Comparison of ENCODE assay signal across 8 cellular contexts in genomic region chr1:226870026-226870322, GRCh38. TPM values are rescaled to one million over a fixed set of nuclear protein-coding genes. Genes with fewer than 3 reads are reported as not detected.
DNase-seq lines count a peak whose midpoint lies in the region; ATAC-seq, FAIRE-seq and TF ChIP-seq lines count a peak whose summit lies in the region.

No MANE protein-coding gene starts in this region.

- peaks cover 19% of the 10 kb centered on the region for H3K27me3 Mint-ChIP-seq in WTC11 (ENCODE audit: low read depth)

- no peak for ATAC-seq in WTC11

- peak overlapping the region; percentile 81 for H2AFZ ChIP-seq in hepatocyte

- no peaks in the 10 kb centered on the region for H3K9me3 ChIP-seq in hepatocyte (ENCODE audit: low read depth)
- H3K9me3 ChIP-seq in small intestine (ENCODE audit: control insufficient read depth, low read depth), result no peaks in the 10 kb centered on the region

- POLR2A ChIA-PET in WTC11 (lab: Charles Lee), result no interaction called here

- H3K27ac Mint-ChIP-seq in WTC11, result no peak overlapping the region

- CTCF ChIA-PET in WTC11 (lab: Charles Lee), result interaction anchor here (0.6 to 1.4 kb wide), 3 partner anchors 50 to 244 kb away, joined by 3 to 4 read pairs (median 3); no protein-coding TSS in a partner anchor

- H3K9me3 Mint-ChIP-seq in WTC11, result no peaks in the 10 kb centered on the region

- H3K27me3 ChIP-seq in H7 (ENCODE audit: control insufficient read depth, insufficient read depth, low read length) (peaks cover 5% of the 10 kb centered on the region), hepatocyte (no peaks in the 10 kb centered on the region), small intestine (ENCODE audit: control insufficient read depth in 2 of 2, insufficient read depth in 2 of 2, low read length in 2 of 2) (no peaks in the 10 kb centered on the region)

- H3K4me1 ChIP-seq in hepatocyte (ENCODE audit: insufficient read depth) (peaks cover 13% of the 10 kb centered on the region), small intestine (ENCODE audit: control insufficient read depth in 2 of 2, insufficient read depth in 1 of 2, low read depth in 1 of 2, low read length in 1 of 2) (peaks cover 4 to 6% of the 10 kb centered on the region in 2 donors)

- H3K79me2 ChIP-seq in hepatocyte, result peaks cover 10% of the 10 kb centered on the region

- H3K4me3 Mint-ChIP-seq in WTC11, result peak overlapping the region; percentile 72

- H3K36me3 Mint-ChIP-seq in WTC11, result 0 out of 2 replicates have a peak, but pooled peaks cover 3% of the 10 kb centered on the region

- H3K27ac ChIP-seq in hepatocyte (peak overlapping the region; percentile 71), small intestine (ENCODE audit: low read depth in 1 of 2, low read length in 1 of 2) (peak overlapping the region; percentile 38 to 78)

- H3K9me2 ChIP-seq in hepatocyte (replicated peaks; ENCODE audit: insufficient read depth), result no peaks in the 10 kb centered on the region

- H3K36me3 ChIP-seq in H7 (replicated peaks; ENCODE audit: control insufficient read depth, insufficient read depth, low read length) (no peaks in the 10 kb centered on the region), hepatocyte (replicated peaks; ENCODE audit: insufficient read depth, low read depth) (no peaks in the 10 kb centered on the region), small intestine (ENCODE audit: control insufficient read depth in 2 of 2, insufficient read depth in 2 of 2, low read length in 2 of 2) (no peaks in the 10 kb centered on the region)

- DNase-seq in H7, result no peak
- no peak for DNase-seq in WTC11 (ENCODE audit: low spot score)
- DNase-seq in hepatocyte (ENCODE audit: low spot score), result no peak
- DNase-seq in small intestine, result no peak
- DNase-seq in NCI-H526 treated with DMSO at 0.1 percent for 48 hours (lab: John Stamatoyannopoulos, UW), result no peak
- no peak for DNase-seq in T-helper 9 cell
- DNase-seq in amniotic stem cell (lab: John Stamatoyannopoulos, UW), result no peak
- DNase-seq in NCI-H526 (lab: John Stamatoyannopoulos, UW), result no peak

- H3K4me3 ChIP-seq in H7 (ENCODE audit: insufficient read depth, low read depth, low read length) (peak overlapping the region; percentile 83), hepatocyte (peak overlapping the region; percentile 86), small intestine (ENCODE audit: low read depth in 1 of 2, low read length in 2 of 2) (peak overlapping the region in 1 of 2 donors; percentile 68)

- 39% methylated on average over 3 of the region's 3 CpGs for WGBS in hepatocyte (ENCODE audit: low lambda C conversion rate, missing lambda C conversion rate)
- 26 to 42% (median 31%) methylated on average over 3 of the region's 3 CpGs for WGBS in small intestine, 3 donors

- H4K20me1 ChIP-seq in hepatocyte (ENCODE audit: insufficient read depth, poor library complexity, severe bottlenecking), result no peaks in the 10 kb centered on the region

- peaks cover 48% of the 10 kb centered on the region for H3K4me1 Mint-ChIP-seq in WTC11

- TF ChIP-seq CTCF in WTC11 (IDR thresholded peaks at IDR 0.05), result no peak
- no peak for TF ChIP-seq CTCF in hepatocyte (IDR thresholded peaks at IDR 0.05; ENCODE audit: poor library complexity)

- H3K4me2 ChIP-seq in hepatocyte, result peak overlapping the region; percentile 93

- FAIRE-seq in small intestine (lab: Jason Lieb, UNC), result no peak

TF ChIP-seq in WTC11, 78 proteins besides CTCF, POLR2A, EP300 and RAD21:
- no peak for TF ChIP-seq FOXP1 (CRISPR knock-in tag; IDR thresholded peaks at IDR 0.05; ENCODE audit: borderline replicate concordance)
- TF ChIP-seq, protein P1, sequence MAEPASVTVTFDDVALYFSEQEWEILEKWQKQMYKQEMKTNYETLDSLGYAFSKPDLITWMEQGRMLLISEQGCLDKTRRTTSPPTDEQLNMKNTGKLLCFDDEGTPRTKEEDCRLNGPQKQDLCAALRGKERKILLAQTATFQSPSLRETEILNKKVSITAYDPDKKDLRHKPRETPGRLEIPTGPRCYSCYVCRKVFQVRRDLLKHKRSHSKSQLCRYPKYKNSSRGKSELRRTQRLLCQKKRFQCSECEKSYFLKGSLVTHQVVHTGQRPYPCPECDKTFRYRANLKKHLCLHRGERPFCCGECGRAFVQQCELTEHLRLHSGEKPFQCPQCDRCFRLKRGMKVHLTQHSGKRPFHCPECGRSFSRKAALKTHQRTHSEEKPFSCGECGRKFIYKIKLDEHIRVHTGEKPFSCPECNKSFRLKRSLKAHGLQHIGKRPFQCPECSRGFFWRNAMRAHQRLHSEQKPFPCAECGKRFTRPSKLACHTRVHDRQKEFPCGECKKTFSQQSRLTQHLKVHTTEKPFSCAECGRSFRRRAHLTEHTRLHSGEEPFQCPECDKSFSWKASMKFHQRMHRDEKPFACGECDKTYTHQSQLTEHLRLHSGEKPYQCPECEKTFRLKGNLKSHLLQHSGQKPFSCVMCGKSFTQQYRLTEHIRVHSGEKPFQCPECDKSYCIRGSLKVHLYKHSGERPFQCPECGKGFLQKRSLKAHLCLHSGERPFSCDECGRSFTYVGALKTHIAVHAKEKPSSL (CRISPR knock-in tag; conservative IDR thresholded peaks at IDR 0.05), result no peak
- TF ChIP-seq, protein P2, sequence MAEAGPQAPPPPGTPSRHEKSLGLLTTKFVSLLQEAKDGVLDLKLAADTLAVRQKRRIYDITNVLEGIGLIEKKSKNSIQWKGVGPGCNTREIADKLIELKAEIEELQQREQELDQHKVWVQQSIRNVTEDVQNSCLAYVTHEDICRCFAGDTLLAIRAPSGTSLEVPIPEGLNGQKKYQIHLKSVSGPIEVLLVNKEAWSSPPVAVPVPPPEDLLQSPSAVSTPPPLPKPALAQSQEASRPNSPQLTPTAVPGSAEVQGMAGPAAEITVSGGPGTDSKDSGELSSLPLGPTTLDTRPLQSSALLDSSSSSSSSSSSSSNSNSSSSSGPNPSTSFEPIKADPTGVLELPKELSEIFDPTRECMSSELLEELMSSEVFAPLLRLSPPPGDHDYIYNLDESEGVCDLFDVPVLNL (CRISPR knock-in tag; IDR thresholded peaks at IDR 0.05; ENCODE audit: borderline replicate concordance, low read depth), result no peak
- no peak for TF ChIP-seq OVOL2 (CRISPR knock-in tag; IDR thresholded peaks at IDR 0.05; ENCODE audit: borderline replicate concordance)

RNA-seq across cellular contexts. Expression of gene PSEN2, which starts 0.4 kb away (rescaled TPM):
- 24.7 and 39.0 TPM in 2 replicates for total RNA-seq in H7 (2014; rRNA removed; shearing (Covaris generic))
- total RNA-seq in WTC11 (2021), result 18.4 to 23.5 TPM (median 23.4 TPM) in 3 replicates
- 12.9 and 14.2 TPM in 2 replicates for total RNA-seq in hepatocyte
- 12.7 and 14.3 TPM in 2 replicates for polyA plus RNA-seq in hepatocyte
- 10 to 100 TPM; 17.3 to 19.5 (median 19.4) TPM for polyA plus RNA-seq in small intestine
